In the genomic region with DNA sequence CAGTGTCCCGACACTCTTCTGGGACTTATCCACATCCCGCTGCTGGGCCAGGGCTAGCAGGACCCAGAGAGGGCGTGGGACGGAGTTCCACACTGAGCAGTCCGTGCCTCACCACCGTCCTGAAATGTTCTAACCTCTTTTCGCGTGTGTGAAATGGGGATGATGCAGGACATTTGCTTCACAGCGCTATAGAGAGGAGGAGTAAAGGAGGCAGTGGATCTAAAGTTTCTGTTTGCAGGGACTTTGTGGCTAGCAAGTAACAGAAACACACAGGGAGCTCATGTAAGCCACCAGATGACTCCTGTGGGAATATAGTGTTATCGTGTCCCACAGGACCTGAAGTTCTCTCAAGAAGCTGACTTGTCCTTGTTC, we compare ENCODE assay signal across 8 cellular contexts. TPM values are rescaled to one million over a fixed set of nuclear protein-coding genes. Genes with fewer than 3 reads are reported as not detected.
DNase-seq lines count a peak whose midpoint lies in the region; ATAC-seq, FAIRE-seq and TF ChIP-seq lines count a peak whose summit lies in the region.

No MANE protein-coding gene starts in this region.

- peak overlapping the region; percentile 75 for H3K27ac ChIP-seq in epithelial cell of prostate

- TF ChIP-seq POLR2A in GM12892 (IDR thresholded peaks at IDR 0.05; ENCODE audit: low read depth, low read length): no peak

- H3K36me3 Mint-ChIP-seq in naive thymus-derived CD8-positive, alpha-beta T cell: peaks cover 0 to 19% (median 2%) of the 10 kb centered on the region in 3 donors

- ATAC-seq in GM21723 (IDR thresholded peaks at IDR 0.05; ENCODE audit: unreplicated experiment): peak; percentile 25
- ATAC-seq in naive thymus-derived CD8-positive, alpha-beta T cell: peak; percentile 15 to 24
- ATAC-seq in HG03135 (IDR thresholded peaks at IDR 0.05; ENCODE audit: unreplicated experiment): no peak
- ATAC-seq in HG02973 (IDR thresholded peaks at IDR 0.05; ENCODE audit: unreplicated experiment): no peak

- H3K9me3 Mint-ChIP-seq in naive thymus-derived CD8-positive, alpha-beta T cell: no peaks in the 10 kb centered on the region

- POLR2A ChIA-PET in naive thymus-derived CD8-positive, alpha-beta T cell (lab: Charles Lee): interaction anchor here (0.7 to 3.7 kb wide), 6 partner anchors 9 to 117 kb away, joined by 5 to 24 read pairs (median 7); a partner anchor contains a TSS

- H3K27ac Mint-ChIP-seq in naive thymus-derived CD8-positive, alpha-beta T cell: peak overlapping the region; percentile 57 to 99 (median 94)

- DNase-seq in RPMI8226 (peak; percentile 23), epithelial cell of prostate (ENCODE audit: low read depth, low spot score) (no peak), GM12892 (ENCODE audit: insufficient read length) (no peak), NCI-H1436 treated with DMSO at 0.1 percent for 48 hours (lab: John Stamatoyannopoulos, UW) (no peak)
- DNase-seq in naive thymus-derived CD8-positive, alpha-beta T cell: no peak

- peaks cover 21 to 38% (median 31%) of the 10 kb centered on the region in 4 donors for H3K4me1 Mint-ChIP-seq in naive thymus-derived CD8-positive, alpha-beta T cell

- H3K4me3 Mint-ChIP-seq in naive thymus-derived CD8-positive, alpha-beta T cell: peak overlapping the region; percentile 86 to 99 (median 96)

- H3K27me3 Mint-ChIP-seq in naive thymus-derived CD8-positive, alpha-beta T cell: no peaks in the 10 kb centered on the region

- FAIRE-seq in GM12892 (lab: Jason Lieb, UNC): no peak

RNA-seq across cellular contexts. Expression of a gene that starts 0.6 kb away (rescaled TPM):
- 10 to 100 TPM; 51.7 to 57.6 TPM for total RNA-seq in naive thymus-derived CD8-positive, alpha-beta T cell
- polyA plus RNA-seq in naive thymus-derived CD8-positive, alpha-beta T cell: 10 to 100 TPM; 46.2 to 72.9 (median 56.9) TPM
- polyA plus RNA-seq in GM12892 (2012; ENCODE audit: missing spikeins): 55.7 TPM

RNA-seq across cellular contexts. Expression of a gene that starts 5.5 kb away (rescaled TPM):
- 10 to 100 TPM; 55.8 to 57.4 TPM for total RNA-seq in naive thymus-derived CD8-positive, alpha-beta T cell
- polyA plus RNA-seq in naive thymus-derived CD8-positive, alpha-beta T cell: 10 to 100 TPM; 39.7 to 50.5 (median 44.1) TPM
- 19.3 TPM for polyA plus RNA-seq in GM12892 (2012; ENCODE audit: missing spikeins)

RNA-seq across cellular contexts. Expression of a gene that starts 29.1 kb away (rescaled TPM):
- 1 to 10 TPM; 1.3 to 2.1 TPM for total RNA-seq in naive thymus-derived CD8-positive, alpha-beta T cell
- not detected for polyA plus RNA-seq in naive thymus-derived CD8-positive, alpha-beta T cell
- not detected for polyA plus RNA-seq in GM12892 (2012; ENCODE audit: missing spikeins)

RNA-seq across cellular contexts. Expression of a gene that starts 36.6 kb away (rescaled TPM):
- total RNA-seq in naive thymus-derived CD8-positive, alpha-beta T cell: 10 to 100 TPM; 25.5 to 26.6 TPM
- polyA plus RNA-seq in naive thymus-derived CD8-positive, alpha-beta T cell: 1 to 10 TPM; 2.0 to 3.8 (median 3.7) TPM
- 0.40 TPM for polyA plus RNA-seq in GM12892 (2012; ENCODE audit: missing spikeins)

RNA-seq across cellular contexts. Expression of a gene that starts 50.3 kb away (rescaled TPM):
- 10 to 100 TPM; 37.1 to 38.0 TPM for total RNA-seq in naive thymus-derived CD8-positive, alpha-beta T cell
- 10 to 100 TPM; 10.7 to 18.1 (median 17.5) TPM for polyA plus RNA-seq in naive thymus-derived CD8-positive, alpha-beta T cell
- 16.0 TPM for polyA plus RNA-seq in GM12892 (2012; ENCODE audit: missing spikeins)

Comparison
In these comparisons a context has a peak if more than half of its experiments do, and no peak if none do; other contexts are left out.
1. ATAC-seq: peak in GM21723 (single experiment) and naive thymus-derived CD8-positive, alpha-beta T cell (2 of 2); none in HG03135 (single experiment) and HG02973 (single experiment).